ENCODE assay signal across 8 cellular contexts in genomic region chrX:65821721-65822496, GRCh38.
A peak's percentile ranks its signal among the peaks of the same experiment; 100 is the strongest.
DNase-seq lines count a peak whose midpoint lies in the region; ATAC-seq and TF ChIP-seq lines count a peak whose summit lies in the region.

No MANE protein-coding gene starts in this region.

- no peaks in the 10 kb centered on the region for H3K9me3 ChIP-seq in right atrium auricular region

- no peaks in the 10 kb centered on the region for H3K27me3 ChIP-seq in right atrium auricular region

- H3K27ac ChIP-seq in right atrium auricular region = no peak overlapping the region

- no peak for TF ChIP-seq CTCF in right atrium auricular region (IDR thresholded peaks at IDR 0.05)

- H3K4me1 ChIP-seq in right atrium auricular region = no peaks in the 10 kb centered on the region

- ATAC-seq in GM18498 (IDR thresholded peaks at IDR 0.05; ENCODE audit: unreplicated experiment) (peak; percentile 83), HG03442 (IDR thresholded peaks at IDR 0.05; ENCODE audit: unreplicated experiment) (peak; percentile 69)

- H3K36me3 ChIP-seq in right atrium auricular region = no peaks in the 10 kb centered on the region

- DNase-seq in activated T-cell treated with anti-CD3 and anti-CD28 coated beads for 4 hours (peak; percentile 4), right atrium auricular region (ENCODE audit: low spot score) (no peak), SW 1271 (lab: John Stamatoyannopoulos, UW) (no peak), SK-N-DZ (ENCODE audit: low spot score) (no peak), OCI-M1 (lab: John Stamatoyannopoulos, UW) (no peak)
- peak; percentile 22 for DNase-seq in stimulated activated CD8-positive, alpha-beta memory T cell treated with anti-CD3 and anti-CD28 coated beads, Interleukin-4, amount 100 ng/mL, for 24 hours (ENCODE audit: low read depth)

- H3K4me3 ChIP-seq in right atrium auricular region = peak overlapping the region; percentile 21 to 43

Comparison
In these comparisons a context has a peak if more than half of its experiments do, and no peak if none do; other contexts are left out.
1. DNase-seq: peak in activated T-cell treated with anti-CD3 and anti-CD28 coated beads for 4 hours (single experiment) and stimulated activated CD8-positive, alpha-beta memory T cell treated with anti-CD3 and anti-CD28 coated beads, Interleukin-4, amount 100 ng/mL, for 24 hours (single experiment); none in right atrium auricular region (single experiment), SW 1271 (0 of 2), SK-N-DZ (single experiment) and OCI-M1 (single experiment).